1 cellular context compared by ENCODE assay signal in genomic region chr6:149863596-149863845, GRCh38.
TF ChIP-seq lines count a peak whose summit lies in the region.

No MANE protein-coding gene starts in this region.

TF ChIP-seq in GM12878, 131 proteins besides CTCF, POLR2A, EP300 and RAD21:
- TF ChIP-seq SUZ12 (IDR thresholded peaks at IDR 0.05; ENCODE audit: unreplicated experiment) (peak; percentile 14), CBX5 (IDR thresholded peaks at IDR 0.05; ENCODE audit: low read depth) (no peak), DPF2 (IDR thresholded peaks at IDR 0.05) (peak; percentile 7; the same call in 1 of the 2 replicates)
